14 cellular contexts compared by ENCODE assay signal in the genomic region with DNA sequence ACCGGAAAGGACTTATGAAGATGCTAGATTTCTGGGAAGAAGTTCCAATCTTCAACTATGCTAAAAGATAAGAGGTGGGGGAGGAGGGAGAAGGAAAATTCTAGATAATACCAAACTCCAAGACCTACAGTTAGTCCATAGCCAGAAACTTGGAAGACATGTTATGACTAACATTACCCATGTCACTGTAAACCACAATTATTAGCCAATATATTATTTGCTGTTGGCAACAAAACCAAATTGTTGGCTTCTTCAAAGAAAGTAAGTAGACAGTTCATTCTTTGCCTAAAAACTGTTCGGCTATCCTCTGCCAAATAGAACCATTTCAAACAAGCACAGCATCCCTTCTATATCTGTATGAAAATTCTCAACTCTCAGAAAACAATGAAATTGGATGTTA. TPM values are rescaled to one million over a fixed set of nuclear protein-coding genes. Genes with fewer than 3 reads are reported as not detected.
"Had no signal": no experiment of that assay in that cellular context is flagged by ENCODE, and none has a peak within 500 bp of the region (broad histone marks: within the 10 kb centered on the region; RNA-seq: fewer than 3 reads in every experiment).

No MANE protein-coding gene starts in this region.

- H3K4me3 ChIP-seq: coronary artery, hepatocyte, mucosa of descending colon, right atrium auricular region, sigmoid colon, skin epidermis had no signal

- H3K4me1 ChIP-seq: right atrium auricular region, sigmoid colon had no signal

- H3K36me3 ChIP-seq: neutrophil, right atrium auricular region, sigmoid colon had no signal

- H3K9me3 ChIP-seq: mucosa of descending colon, neutrophil, right atrium auricular region, sigmoid colon had no signal

- ATAC-seq: mucosa of descending colon; naive thymus-derived CD8-positive, alpha-beta T cell had no signal

- H2AFZ ChIP-seq: hepatocyte had no signal

- H3K4me2 ChIP-seq: hepatocyte had no signal

- DNase-seq: effector CD8-positive, alpha-beta T cell; foreskin melanocyte; head of caudate nucleus; mucosa of descending colon; naive thymus-derived CD8-positive, alpha-beta T cell; sigmoid colon; stimulated activated CD4-positive, alpha-beta T cell treated with anti-CD3 and anti-CD28 coated beads, Interleukin-12 subunit alpha, Interleukin-12 subunit beta, amount 100 ng/mL, for 4 hours; stimulated activated naive CD4-positive, alpha-beta T cell had no signal

- H3K27ac ChIP-seq: coronary artery, hepatocyte, neutrophil, right atrium auricular region, sigmoid colon, skin epidermis had no signal

- H3K27me3 ChIP-seq: hepatocyte, right atrium auricular region, sigmoid colon had no signal

- FAIRE-seq: urothelium cell line had no signal

RNA-seq across cellular contexts. Expression of gene PRLR, which starts 25.1 kb away (rescaled TPM):
- total RNA-seq: naive thymus-derived CD8-positive, alpha-beta T cell had no signal
- polyA plus RNA-seq: naive thymus-derived CD8-positive, alpha-beta T cell had no signal
